18 cellular contexts compared by ENCODE assay signal in the genomic region with DNA sequence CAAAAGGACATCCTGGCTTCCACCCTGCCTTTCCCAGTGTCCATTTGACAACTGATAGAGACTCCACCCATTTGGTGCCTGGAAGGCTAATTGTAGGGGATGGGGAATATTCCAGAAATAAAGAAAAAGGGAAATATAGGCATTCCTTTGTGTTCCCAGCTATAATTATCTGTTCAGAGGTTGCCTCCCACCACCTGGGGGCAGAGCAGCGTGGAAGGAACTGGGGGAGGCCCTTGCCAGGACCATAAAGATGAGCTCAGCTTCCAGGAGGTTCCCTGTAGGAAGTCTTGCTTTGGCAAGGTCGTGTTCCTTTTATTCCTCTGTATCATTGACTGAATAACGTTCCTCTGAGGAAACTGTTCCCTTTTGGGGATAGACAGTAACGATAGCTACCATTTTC.
A peak's percentile ranks its signal among the peaks of the same experiment; 100 is the strongest.
DNase-seq lines count a peak whose midpoint lies in the region; ATAC-seq, FAIRE-seq and TF ChIP-seq lines count a peak whose summit lies in the region.
"Had no signal": no experiment of that assay in that cellular context is flagged by ENCODE, and none has a peak within 500 bp of the region (broad histone marks: within the 10 kb centered on the region; RNA-seq: fewer than 3 reads in every experiment).

No MANE protein-coding gene starts in this region.

- no peaks in the 10 kb centered on the region for H3K9me3 Mint-ChIP-seq in Caco-2 (ENCODE audit: unreplicated experiment)
- no peaks in the 10 kb centered on the region for H3K9me3 Mint-ChIP-seq in activated CD8-positive, alpha-beta T cell treated with anti-CD3 and anti-CD28 coated beads, Interleukin-2, amount 10 ng/mL, durations not matched to agents 7 days and 5 days (ENCODE audit: insufficient read depth)

- H3K4me2 ChIP-seq in keratinocyte (ENCODE audit: control insufficient read depth, extremely low read depth, insufficient read depth, low read depth, low read length) = no peak overlapping the region

- H3K4me3 ChIP-seq in Caco-2 (ENCODE audit: low read depth, low read length) (no peak overlapping the region), astrocyte of the cerebellum (ENCODE audit: low read depth, low read length) (no peak overlapping the region), keratinocyte (ENCODE audit: control insufficient read depth in 2 of 3, extremely low read depth in 1 of 3, insufficient read depth in 2 of 3, low read depth in 1 of 3, low read length in 3 of 3) (no peak overlapping the region), aorta (ENCODE audit: low read length in 2 of 2) (no peak overlapping the region)
- H3K4me3 ChIP-seq: vagina had no signal

- in situ Hi-C loops in astrocyte of the cerebellum (cut with HindIII; ENCODE audit: low sequenced_read_pairs) = no loop called here

- H3K4me1 Mint-ChIP-seq in Caco-2 (ENCODE audit: low read depth, unreplicated experiment) = no peaks in the 10 kb centered on the region
- H3K4me1 Mint-ChIP-seq in activated CD8-positive, alpha-beta T cell treated with anti-CD3 and anti-CD28 coated beads, Interleukin-2, amount 10 ng/mL, durations not matched to agents 7 days and 5 days (ENCODE audit: low read depth) = no peaks in the 10 kb centered on the region
- H3K4me1 Mint-ChIP-seq: activated CD8-positive, alpha-beta memory T cell treated with anti-CD3 and anti-CD28 coated beads, Interleukin-2, amount 10 ng/mL, durations not matched to agents 7 days and 5 days; brain had no signal

- CTCF ChIA-PET in Caco-2 (lab: Charles Lee) = interaction anchor here (0.5 to 2.6 kb wide), 22 partner anchors 10 to 293 kb away, joined by 3 to 31 read pairs (median 4); no protein-coding TSS in a partner anchor
- CTCF ChIA-PET in activated CD8-positive, alpha-beta T cell treated with anti-CD3 and anti-CD28 coated beads, Interleukin-2, amount 10 ng/mL, durations not matched to agents 7 days and 5 days (lab: Charles Lee) = interaction anchor here (1.0 kb wide), 1 partner anchor 237 kb away, joined by 3 read pairs; no protein-coding TSS in a partner anchor

- H3K9ac ChIP-seq in keratinocyte (ENCODE audit: control insufficient read depth, extremely low read depth, insufficient read depth, low read length) = no peak overlapping the region

- 0 out of 2 replicates have a peak, but pooled peaks cover 4% of the 10 kb centered on the region for H3K9me3 ChIP-seq in Caco-2
- no peaks in the 10 kb centered on the region for H3K9me3 ChIP-seq in keratinocyte (ENCODE audit: control insufficient read depth, low read depth, low read length)
- H3K9me3 ChIP-seq in aorta (ENCODE audit: control insufficient read depth, low read length) = no peaks in the 10 kb centered on the region
- H3K9me3 ChIP-seq: vagina had no signal

- TF ChIP-seq CTCF in Caco-2 (IDR thresholded peaks at IDR 0.05; ENCODE audit: insufficient read depth in 1 of 2, low read depth in 1 of 2, low read length in 1 of 2, severe bottlenecking in 1 of 2, unreplicated experiment in 1 of 2) = peak; percentile 39 to 61
- peak; percentile 19 for TF ChIP-seq CTCF in astrocyte of the cerebellum (IDR thresholded peaks at IDR 0.05; ENCODE audit: low read depth, low read length, missing control alignments)
- peak; percentile 18 to 38 (median 33) for TF ChIP-seq CTCF in keratinocyte (optimal IDR thresholded peaks at IDR 0.05 in 1 of 3, IDR thresholded peaks at IDR 0.05 in 1 of 3, conservative IDR thresholded peaks at IDR 0.05 in 1 of 3; ENCODE audit: extremely low read depth in 1 of 3, insufficient read depth in 2 of 3, low read length in 3 of 3)

- H3K4me1 ChIP-seq in Caco-2 (no peaks in the 10 kb centered on the region), keratinocyte (ENCODE audit: control insufficient read depth, extremely low read depth, insufficient read depth, low read length) (peaks cover 11% of the 10 kb centered on the region), aorta (ENCODE audit: control insufficient read depth in 1 of 2, insufficient read depth in 2 of 2, low read length in 2 of 2) (no peaks in the 10 kb centered on the region)

- H3K27me3 ChIP-seq in Caco-2 (replicated peaks; ENCODE audit: control insufficient read depth, insufficient read depth, low read length) = no peaks in the 10 kb centered on the region; the same call in 1 of the 2 replicates
- H3K27me3 ChIP-seq in keratinocyte (ENCODE audit: control insufficient read depth, extremely low read depth, insufficient read depth, low read length) = peaks cover 10% of the 10 kb centered on the region
- no peaks in the 10 kb centered on the region for H3K27me3 ChIP-seq in aorta (ENCODE audit: control insufficient read depth in 1 of 2, insufficient read depth in 2 of 2, low read length in 1 of 2)
- H3K27me3 ChIP-seq: vagina had no signal

- no TSS peak for BruUV-seq in Caco-2 (replicated peaks; lab: Mats Ljungman, UMichigan)

- no peaks in the 10 kb centered on the region for H3K36me3 ChIP-seq in Caco-2 (ENCODE audit: control insufficient read depth, insufficient read depth, low read length)
- H3K36me3 ChIP-seq in keratinocyte (ENCODE audit: control insufficient read depth in 2 of 2, extremely low read depth in 1 of 2, insufficient read depth in 2 of 2, low read length in 2 of 2) = no peaks in the 10 kb centered on the region
- no peaks in the 10 kb centered on the region for H3K36me3 ChIP-seq in aorta (ENCODE audit: control insufficient read depth in 1 of 2, insufficient read depth in 2 of 2, low read length in 1 of 2)
- H3K36me3 ChIP-seq: vagina had no signal

- POLR2A ChIA-PET in Caco-2 (lab: Charles Lee) = no interaction called here
- POLR2A ChIA-PET in activated CD8-positive, alpha-beta T cell treated with anti-CD3 and anti-CD28 coated beads, Interleukin-2, amount 10 ng/mL, durations not matched to agents 7 days and 5 days (lab: Charles Lee) = no interaction called here

- H3K4me3 Mint-ChIP-seq in Caco-2 (ENCODE audit: unreplicated experiment) = no peak overlapping the region
- H3K4me3 Mint-ChIP-seq in activated CD8-positive, alpha-beta T cell treated with anti-CD3 and anti-CD28 coated beads, Interleukin-2, amount 10 ng/mL, durations not matched to agents 7 days and 5 days = no peak overlapping the region
- H3K4me3 Mint-ChIP-seq: activated CD8-positive, alpha-beta memory T cell treated with anti-CD3 and anti-CD28 coated beads, Interleukin-2, amount 10 ng/mL, durations not matched to agents 7 days and 5 days; brain had no signal

- no peak for ATAC-seq in activated CD8-positive, alpha-beta T cell treated with anti-CD3 and anti-CD28 coated beads, Interleukin-2, amount 10 ng/mL, durations not matched to agents 7 days and 5 days
- ATAC-seq in aorta (ENCODE audit: low FRiP score) = no peak
- ATAC-seq: activated CD8-positive, alpha-beta memory T cell treated with anti-CD3 and anti-CD28 coated beads, Interleukin-2, amount 10 ng/mL, durations not matched to agents 7 days and 5 days had no signal

- peak overlapping the region; percentile 39 for H2AFZ ChIP-seq in keratinocyte (ENCODE audit: control insufficient read depth, low read length)

- no peaks in the 10 kb centered on the region for H3K79me2 ChIP-seq in keratinocyte (ENCODE audit: control insufficient read depth, insufficient read depth, low read length)

- no peaks in the 10 kb centered on the region for H3K9me1 ChIP-seq in keratinocyte (ENCODE audit: control insufficient read depth, extremely low read depth, insufficient read depth, low read length)

- peaks cover 8% of the 10 kb centered on the region for H3K27me3 Mint-ChIP-seq in Caco-2 (ENCODE audit: insufficient read depth, unreplicated experiment)
- no peaks in the 10 kb centered on the region for H3K27me3 Mint-ChIP-seq in activated CD8-positive, alpha-beta T cell treated with anti-CD3 and anti-CD28 coated beads, Interleukin-2, amount 10 ng/mL, durations not matched to agents 7 days and 5 days (ENCODE audit: low read depth)
- H3K27me3 Mint-ChIP-seq: activated CD8-positive, alpha-beta memory T cell treated with anti-CD3 and anti-CD28 coated beads, Interleukin-2, amount 10 ng/mL, durations not matched to agents 7 days and 5 days had no signal

- H3K27ac Mint-ChIP-seq in Caco-2 (ENCODE audit: unreplicated experiment) = no peak overlapping the region
- no peak overlapping the region for H3K27ac Mint-ChIP-seq in activated CD8-positive, alpha-beta T cell treated with anti-CD3 and anti-CD28 coated beads, Interleukin-2, amount 10 ng/mL, durations not matched to agents 7 days and 5 days
- H3K27ac Mint-ChIP-seq: activated CD8-positive, alpha-beta memory T cell treated with anti-CD3 and anti-CD28 coated beads, Interleukin-2, amount 10 ng/mL, durations not matched to agents 7 days and 5 days had no signal

- no peaks in the 10 kb centered on the region for H3K36me3 Mint-ChIP-seq in Caco-2 (ENCODE audit: insufficient read depth, unreplicated experiment)
- H3K36me3 Mint-ChIP-seq in activated CD8-positive, alpha-beta T cell treated with anti-CD3 and anti-CD28 coated beads, Interleukin-2, amount 10 ng/mL, durations not matched to agents 7 days and 5 days (ENCODE audit: low read depth) = no peaks in the 10 kb centered on the region
- H3K36me3 Mint-ChIP-seq: activated CD8-positive, alpha-beta memory T cell treated with anti-CD3 and anti-CD28 coated beads, Interleukin-2, amount 10 ng/mL, durations not matched to agents 7 days and 5 days; brain had no signal

- dilution Hi-C loops in keratinocyte (cut with MboI; ENCODE audit: extremely low pct_ligation_motif_present, low sequenced_read_pairs) = no loop called here

- FAIRE-seq in keratinocyte (lab: Jason Lieb, UNC) = no peak
- FAIRE-seq: RCC 7860 had no signal

- intact Hi-C loops in Caco-2 (cut with micrococcal nuclease; ENCODE audit: unreplicated experiment) (loop anchor here (5.0 kb wide), 2 partner anchors 128 to 218 kb away; no protein-coding TSS in a partner anchor), aorta (cut with DNase I) (no loop called here)

- no peaks in the 10 kb centered on the region for H4K20me1 ChIP-seq in keratinocyte (ENCODE audit: control insufficient read depth, extremely low read depth, insufficient read depth, low read length)

- WGBS in aorta, 2 donors = 54 to 62% methylated on average over 4 of the region's 4 CpGs

- H3K27ac ChIP-seq in keratinocyte (ENCODE audit: control insufficient read depth, insufficient read depth, low read length) (no peak overlapping the region), aorta (ENCODE audit: low read depth in 1 of 2, low read length in 2 of 2) (no peak overlapping the region)
- H3K27ac ChIP-seq: vagina had no signal

- DNase-seq in Caco-2 = peak in 1 of 2 experiments; percentile 59
- DNase-seq in HT1080 (ENCODE audit: low read depth) = peak; percentile 28
- no peak for DNase-seq in astrocyte of the cerebellum (ENCODE audit: low read depth)
- DNase-seq in keratinocyte (ENCODE audit: low read depth, low spot score) = no peak
- no peak for DNase-seq in activated CD8-positive, alpha-beta T cell treated with anti-CD3 and anti-CD28 coated beads, Interleukin-2, amount 10 ng/mL, durations not matched to agents 7 days and 5 days
- DNase-seq in aorta = no peak
- no peak for DNase-seq in AG08396 (ENCODE audit: low spot score)
- no peak for DNase-seq in islet precursor cell
- DNase-seq: activated CD4-positive, CD25-positive, alpha-beta regulatory T cell; activated CD8-positive, alpha-beta memory T cell treated with anti-CD3 and anti-CD28 coated beads, Interleukin-2, amount 10 ng/mL, durations not matched to agents 7 days and 5 days; activated gamma-delta T cell treated with Interleukin-2 at 50 U/mL for 16 hours; NCI-H1694 treated with DMSO at 0.1 percent for 48 hours; NCI-H526 treated with DMSO at 0.1 percent for 48 hours; stimulated activated CD4-positive, alpha-beta T cell treated with anti-CD3 and anti-CD28 coated beads, Interleukin-15, amount 100 ng/mL, for 24 hours; T-helper 1 cell had no signal
